In genomic region chr2:97697252-97698235, GRCh38 we compare ENCODE assay signal across 8 cellular contexts. TPM values are rescaled to one million over a fixed set of nuclear protein-coding genes. Genes with fewer than 3 reads are reported as not detected.
A peak's percentile ranks its signal among the peaks of the same experiment; 100 is the strongest.
DNase-seq lines count a peak whose midpoint lies in the region; ATAC-seq and TF ChIP-seq lines count a peak whose summit lies in the region.

No MANE protein-coding gene starts in this region.

- H3K4me3 ChIP-seq in HCT116 (replicated peaks in 1 of 2; ENCODE audit: low read depth in 1 of 2, low read length in 2 of 2), result no peak overlapping the region
- no peak overlapping the region for H3K4me3 ChIP-seq in upper lobe of right lung

- peak; percentile 85 for ATAC-seq in HCT116
- ATAC-seq in Right ventricle myocardium inferior, result peak; percentile 91
- ATAC-seq in upper lobe of right lung, result peak; percentile 97

- no peak overlapping the region for H3K9ac ChIP-seq in HCT116 (ENCODE audit: low read length)

- peak; percentile 100 for TF ChIP-seq RAD21 in HCT116 (IDR thresholded peaks at IDR 0.05; ENCODE audit: low read depth)

- H3K36me3 ChIP-seq in HCT116 (ENCODE audit: control insufficient read depth in 1 of 2, insufficient read depth in 2 of 2, low read length in 2 of 2) (no peaks in the 10 kb centered on the region), upper lobe of right lung (no peaks in the 10 kb centered on the region)

- H3K9me2 ChIP-seq in HCT116 (ENCODE audit: insufficient read depth), result no peaks in the 10 kb centered on the region

- no peaks in the 10 kb centered on the region for H4K20me1 ChIP-seq in HCT116 (ENCODE audit: insufficient read depth)

- no peaks in the 10 kb centered on the region for H3K79me2 ChIP-seq in HCT116 (ENCODE audit: insufficient read depth, low read length)

- H2AFZ ChIP-seq in HCT116 (ENCODE audit: low read depth, low read length, poor library complexity, severe bottlenecking), result peak overlapping the region; percentile 79

- BruUV-seq in HCT116 (replicated peaks; lab: Mats Ljungman, UMichigan), result no TSS peak

- CTCF ChIA-PET in HCT116 (lab: Charles Lee), result interaction anchor here (0.8 to 5.5 kb wide), 5 partner anchors 11 to 687 kb away, joined by 3 to 89 read pairs (median 7); partner anchors contain the start of genes ACTR1B and ANKRD36B

- H3K4me2 ChIP-seq in HCT116 (ENCODE audit: low read length), result peak overlapping the region; percentile 46

- H3K4me1 ChIP-seq in HCT116 (ENCODE audit: control insufficient read depth in 1 of 2, insufficient read depth in 2 of 2, low read length in 2 of 2) (peaks cover 0 to 5% of the 10 kb centered on the region in 2 experiments; a peak in 1 of 4 replicates), upper lobe of right lung (no peaks in the 10 kb centered on the region)

- DNase-seq in D341Med (ENCODE audit: low spot score) (peak; percentile 79), HCT116 (ENCODE audit: low read depth, low spot score) (peak; percentile 71), NCI-H1694 (lab: John Stamatoyannopoulos, UW) (peak; percentile 88), SW480 (ENCODE audit: low spot score) (peak; percentile 83), Right ventricle myocardium inferior (ENCODE audit: missing footprints) (peak; percentile 96), posterior vena cava (ENCODE audit: low spot score) (peak; percentile 97), upper lobe of right lung (peak; percentile 93)
- peak; percentile 89 for DNase-seq in activated naive CD8-positive, alpha-beta T cell treated with anti-CD3 and anti-CD28 coated beads, Interleukin-2, amount 50 U/mL, for 16 hours (ENCODE audit: low read depth, low spot score)

- H3K27me3 ChIP-seq in HCT116 (ENCODE audit: insufficient read depth, low read length) (no peaks in the 10 kb centered on the region), upper lobe of right lung (no peaks in the 10 kb centered on the region)

- peak; percentile 85 to 99 (median 92) for TF ChIP-seq CTCF in HCT116 (IDR thresholded peaks at IDR 0.05 in 2 of 3, conservative IDR thresholded peaks at IDR 0.05 in 1 of 3; ENCODE audit: borderline replicate concordance in 1 of 3, insufficient read depth in 1 of 3, low read depth in 2 of 3, low read length in 2 of 3)
- TF ChIP-seq CTCF in upper lobe of right lung (IDR thresholded peaks at IDR 0.05), result peak; percentile 95

- RAD21 ChIA-PET in HCT116 (lab: Charles Lee; ENCODE audit: low non-redundant PET in 1 of 2, low total read pairs in 2 of 2, uncharacterized antibody in 2 of 2, unreplicated experiment in 2 of 2), result interaction anchor here (0.8 to 2.1 kb wide), 4 partner anchors 33 to 107 kb away, joined by 3 to 9 read pairs (median 4); no protein-coding TSS in a partner anchor

- no peak for TF ChIP-seq POLR2A in HCT116 (IDR thresholded peaks at IDR 0.05; ENCODE audit: borderline replicate concordance, extremely low read depth, insufficient read depth, insufficient read length)

- intact Hi-C loops in HCT116 (cut with micrococcal nuclease) (loop anchor here (1.0 kb wide), 2 partner anchors 33 to 106 kb away; partner anchors contain the start of gene ACTR1B), Right ventricle myocardium inferior (cut with DNase I) (loop anchor here (1.0 kb wide), 2 partner anchors 33 to 106 kb away; partner anchors contain the start of gene ACTR1B), posterior vena cava (cut with DNase I) (loop anchor here in 1 of 2 donors (5.0 kb wide), 1 partner anchor 105 kb away; no protein-coding TSS in a partner anchor), upper lobe of right lung (cut with DNase I) (no loop called here)

- H3K27ac ChIP-seq in HCT116 (ENCODE audit: low read depth, low read length) (no peak overlapping the region), upper lobe of right lung (no peak overlapping the region)

- no peaks in the 10 kb centered on the region for H3K9me3 ChIP-seq in HCT116 (ENCODE audit: control insufficient read depth in 1 of 2, insufficient read depth in 1 of 2, low read depth in 1 of 2, low read length in 2 of 2)
- H3K9me3 ChIP-seq in upper lobe of right lung, result no peaks in the 10 kb centered on the region

- POLR2A ChIA-PET in HCT116 (lab: Charles Lee), result interaction anchor here (0.7 to 1.3 kb wide), 2 partner anchors 33 to 107 kb away, joined by 3 to 5 read pairs; partner anchors contain the start of gene ACTR1B

TF ChIP-seq in HCT116, 20 proteins besides CTCF, POLR2A, EP300 and RAD21:
- TF ChIP-seq YY1 (IDR thresholded peaks at IDR 0.05; ENCODE audit: extremely low read depth, insufficient replicate concordance, low read depth, low read length) (peak; percentile 78), MAX (IDR thresholded peaks at IDR 0.05) (no peak)

RNA-seq across cellular contexts. Expression of gene ZAP70, which starts 15.8 kb away (rescaled TPM):
- 0.91 TPM for total RNA-seq in HCT116 (2021; ENCODE audit: unreplicated experiment)
- polyA plus RNA-seq in HCT116 (2012), result 0.20 TPM in 2 replicates
- total RNA-seq in Right ventricle myocardium inferior, result 1.6 TPM
- total RNA-seq in posterior vena cava, result 1 to 10 TPM; 2.4 to 2.8 TPM
- total RNA-seq in upper lobe of right lung, result 10.2 TPM

RNA-seq across cellular contexts. Expression of gene C2orf92, which starts 28.0 kb away (rescaled TPM):
- total RNA-seq in HCT116 (2021; ENCODE audit: unreplicated experiment) (3.0 TPM), Right ventricle myocardium inferior (1.1 TPM), posterior vena cava (1 to 10 TPM; 5.1 to 7.1 TPM), upper lobe of right lung (14.4 TPM)
- 1.3 and 1.9 TPM in 2 replicates for polyA plus RNA-seq in HCT116 (2012)

RNA-seq across cellular contexts. Expression of gene ACTR1B, which starts 33.7 kb away (rescaled TPM):
- total RNA-seq in HCT116 (2021; ENCODE audit: unreplicated experiment) (42.8 TPM), Right ventricle myocardium inferior (60.3 TPM), posterior vena cava (10 to 100 TPM; 45.3 to 61.1 TPM), upper lobe of right lung (60.7 TPM)
- 55.3 and 58.3 TPM in 2 replicates for polyA plus RNA-seq in HCT116 (2012)

RNA-seq across cellular contexts. Expression of gene COX5B, which starts 51.7 kb away (rescaled TPM):
- 283 TPM for total RNA-seq in HCT116 (2021; ENCODE audit: unreplicated experiment)
- 316 and 365 TPM in 2 replicates for polyA plus RNA-seq in HCT116 (2012)
- total RNA-seq in Right ventricle myocardium inferior, result 1,345 TPM
- 100 to 1,000 TPM; 141 to 174 TPM for total RNA-seq in posterior vena cava
- 155 TPM for total RNA-seq in upper lobe of right lung
